In genomic region chr5:148374693-148375360, GRCh38 we compare ENCODE assay signal across 8 cellular contexts. TPM values are rescaled to one million over a fixed set of nuclear protein-coding genes. Genes with fewer than 3 reads are reported as not detected.
DNase-seq lines count a peak whose midpoint lies in the region; ATAC-seq and TF ChIP-seq lines count a peak whose summit lies in the region.

No MANE protein-coding gene starts in this region.

- no peak overlapping the region for H4K91ac ChIP-seq in IMR-90 (ENCODE audit: insufficient read depth, low read depth, low read length)

- no peak overlapping the region for H4K8ac ChIP-seq in IMR-90 (ENCODE audit: low read depth in 2 of 2, low read length in 2 of 2)

- H4K20me1 ChIP-seq in IMR-90 (ENCODE audit: insufficient read depth, low read length), result no peaks in the 10 kb centered on the region

- WGBS in IMR-90 (ENCODE audit: extremely low coverage in 2 of 2, insufficient read length in 1 of 2), 2 experiments, result no CpG with 5 or more reads among the region's 3 CpGs

- no peak overlapping the region for H3K4me2 ChIP-seq in IMR-90 (ENCODE audit: low read depth, low read length)

- peak; percentile 72 for TF ChIP-seq RAD21 in IMR-90 (IDR thresholded peaks at IDR 0.05; ENCODE audit: low read length)

- peaks cover 10% of the 10 kb centered on the region for H3K36me3 Mint-ChIP-seq in activated naive CD4-positive, alpha-beta T cell treated with anti-CD3 and anti-CD28 coated beads, Interleukin-2, amount 10 ng/mL, durations not matched to agents 7 days and 5 days

- H3K27me3 Mint-ChIP-seq in activated naive CD4-positive, alpha-beta T cell treated with anti-CD3 and anti-CD28 coated beads, Interleukin-2, amount 10 ng/mL, durations not matched to agents 7 days and 5 days, result no peaks in the 10 kb centered on the region

- ATAC-seq in GM21737 (IDR thresholded peaks at IDR 0.05; ENCODE audit: unreplicated experiment), result peak; percentile 91
- peak; percentile 94 for ATAC-seq in IMR-90 (ENCODE audit: low read depth)
- ATAC-seq in lower lobe of right lung, result peak; percentile 86 to 91

- peak overlapping the region; percentile 45 for H2AFZ ChIP-seq in IMR-90 (replicated peaks; ENCODE audit: low read length, poor library complexity)

- H3K56ac ChIP-seq in IMR-90 (ENCODE audit: extremely low read depth, insufficient read depth, low read length), result no peak overlapping the region

- no peak overlapping the region for H3K18ac ChIP-seq in IMR-90 (ENCODE audit: low read depth, low read length)

- H2BK20ac ChIP-seq in IMR-90 (ENCODE audit: low read depth, low read length), result no peak overlapping the region

- intact Hi-C loops in IMR-90 (cut with micrococcal nuclease) (loop anchor here (1.0 to 5.0 kb wide), 4 partner anchors 84 to 518 kb away; no protein-coding TSS in a partner anchor), lower lobe of right lung (cut with DNase I) (no loop called here)

- DNase-seq in activated naive CD4-positive, alpha-beta T cell treated with anti-CD3 and anti-CD28 coated beads, Interleukin-2, amount 10 ng/mL, durations not matched to agents 7 days and 5 days, result peak; percentile 42
- DNase-seq in activated naive CD4-positive, alpha-beta T cell (lab: John Stamatoyannopoulos, UW), result no peak
- DNase-seq in IMR-90 (peak; percentile 65), RPMI7951 (ENCODE audit: low read depth) (peak; percentile 51), dedifferentiated amniotic fluid mesenchymal stem cell (ENCODE audit: extremely low spot score) (peak; percentile 33), lower lobe of right lung (peak; percentile 41), NK-92 (lab: John Stamatoyannopoulos, UW; ENCODE audit: unreplicated experiment) (no peak)

- no peak overlapping the region for H2AK9ac ChIP-seq in IMR-90 (replicated peaks; ENCODE audit: low read depth, low read length, poor library complexity)

- peaks cover 2% of the 10 kb centered on the region; the same call in 1 of the 2 replicates for H3K36me3 ChIP-seq in IMR-90 (ENCODE audit: control insufficient read depth, insufficient read depth, low read length)
- no peaks in the 10 kb centered on the region for H3K36me3 ChIP-seq in lower lobe of right lung

- no peak overlapping the region for H2BK5ac ChIP-seq in IMR-90 (ENCODE audit: low read depth, low read length, poor library complexity, severe bottlenecking)

- no peaks in the 10 kb centered on the region for H3K9me3 ChIP-seq in IMR-90 (ENCODE audit: control insufficient read depth, insufficient read depth, low read length)
- no peaks in the 10 kb centered on the region for H3K9me3 ChIP-seq in lower lobe of right lung

- no peak overlapping the region for H4K5ac ChIP-seq in IMR-90 (ENCODE audit: low read depth, low read length)

- no peak overlapping the region for H2BK15ac ChIP-seq in IMR-90 (ENCODE audit: low read depth, low read length)

- CTCF ChIA-PET in activated naive CD4-positive, alpha-beta T cell treated with anti-CD3 and anti-CD28 coated beads, Interleukin-2, amount 10 ng/mL, durations not matched to agents 7 days and 5 days (lab: Charles Lee), result interaction anchor here (0.7 to 2.5 kb wide), 13 partner anchors 8 to 358 kb away, joined by 3 to 9 read pairs (median 4); no protein-coding TSS in a partner anchor
- CTCF ChIA-PET in IMR-90 (lab: Yijun Ruan, JAX), result interaction anchor here (0.6 to 1.9 kb wide), 11 partner anchors 19 to 959 kb away, joined by 3 to 6 read pairs (median 4); no protein-coding TSS in a partner anchor

- BruUV-seq in IMR-90 (replicated peaks; lab: Mats Ljungman, UMichigan), result no TSS peak

- peaks cover 15% of the 10 kb centered on the region for H3K9me3 Mint-ChIP-seq in activated naive CD4-positive, alpha-beta T cell treated with anti-CD3 and anti-CD28 coated beads, Interleukin-2, amount 10 ng/mL, durations not matched to agents 7 days and 5 days

- POLR2A ChIA-PET in IMR-90 (lab: Charles Lee; ENCODE audit: unreplicated experiment), result no interaction called here

- H3K4ac ChIP-seq in IMR-90 (ENCODE audit: low read depth, low read length), result no peak overlapping the region

- H3K4me3 Mint-ChIP-seq in activated naive CD4-positive, alpha-beta T cell treated with anti-CD3 and anti-CD28 coated beads, Interleukin-2, amount 10 ng/mL, durations not matched to agents 7 days and 5 days, result no peak overlapping the region

- H3K14ac ChIP-seq in IMR-90 (replicated peaks; ENCODE audit: low read depth, low read length), result no peak overlapping the region

- H3K79me1 ChIP-seq in IMR-90 (ENCODE audit: low read depth in 1 of 2, low read length in 2 of 2), result no peaks in the 10 kb centered on the region

- H3K4me1 ChIP-seq in IMR-90 (ENCODE audit: control insufficient read depth, insufficient read depth, low read length), result peaks cover 2% of the 10 kb centered on the region; the same call in 1 of the 2 replicates
- H3K4me1 ChIP-seq in lower lobe of right lung, result no peaks in the 10 kb centered on the region

- H3K9ac ChIP-seq in IMR-90 (ENCODE audit: low read depth, low read length), result no peak overlapping the region

- TF ChIP-seq POLR2A in IMR-90 (IDR thresholded peaks at IDR 0.05; ENCODE audit: low read depth, low read length), result no peak

- no peak overlapping the region for H3K27ac Mint-ChIP-seq in activated naive CD4-positive, alpha-beta T cell treated with anti-CD3 and anti-CD28 coated beads, Interleukin-2, amount 10 ng/mL, durations not matched to agents 7 days and 5 days

- no peaks in the 10 kb centered on the region for H3K9me1 ChIP-seq in IMR-90 (ENCODE audit: insufficient read depth, low read length)

- H2BK120ac ChIP-seq in IMR-90 (ENCODE audit: low read depth, low read length), result no peak overlapping the region

- H2AK5ac ChIP-seq in IMR-90 (ENCODE audit: low read depth, low read length), result no peak overlapping the region

- in situ Hi-C loops in IMR-90 (cut with MboI; ENCODE audit: low sequenced_read_pairs), result loop anchor here (10.0 kb wide), 1 partner anchor 200 kb away; no protein-coding TSS in a partner anchor

- H3K4me3 ChIP-seq in IMR-90 (ENCODE audit: insufficient read depth, low read depth, low read length) (no peak overlapping the region), lower lobe of right lung (no peak overlapping the region)

- H3K23ac ChIP-seq in IMR-90 (ENCODE audit: low read depth, low read length), result no peak overlapping the region

- H3K27ac ChIP-seq in IMR-90 (ENCODE audit: insufficient read depth, low read length) (no peak overlapping the region), lower lobe of right lung (no peak overlapping the region)

- dilution Hi-C loops in IMR-90 (cut with HindIII; ENCODE audit: low sequenced_read_pairs, unreplicated experiment), result no loop called here

- peak; percentile 69 for TF ChIP-seq CTCF in IMR-90 (conservative IDR thresholded peaks at IDR 0.05; ENCODE audit: low read depth, low read length)
- TF ChIP-seq CTCF in lower lobe of right lung (IDR thresholded peaks at IDR 0.05), result peak; percentile 71

- H3K4me1 Mint-ChIP-seq in activated naive CD4-positive, alpha-beta T cell treated with anti-CD3 and anti-CD28 coated beads, Interleukin-2, amount 10 ng/mL, durations not matched to agents 7 days and 5 days, result peaks cover 10% of the 10 kb centered on the region

- H3K27me3 ChIP-seq in IMR-90 (ENCODE audit: control insufficient read depth, insufficient read depth, low read length), result no peaks in the 10 kb centered on the region
- no peaks in the 10 kb centered on the region for H3K27me3 ChIP-seq in lower lobe of right lung (ENCODE audit: low read depth)

TF ChIP-seq in IMR-90, 13 proteins besides CTCF, POLR2A, EP300 and RAD21 (continues in another document):
- TF ChIP-seq RFX5 (IDR thresholded peaks at IDR 0.05; ENCODE audit: low read depth, low read length) (no peak), RCOR1 (IDR thresholded peaks at IDR 0.05; ENCODE audit: insufficient replicate concordance, low read length) (no peak), NFE2L2 (IDR thresholded peaks at IDR 0.05; ENCODE audit: low read depth, low read length) (no peak), MXI1 (IDR thresholded peaks at IDR 0.05; ENCODE audit: borderline replicate concordance, low read depth, low read length) (no peak), BHLHE40 (IDR thresholded peaks at IDR 0.05; ENCODE audit: low read depth, low read length) (no peak), CHD1 (IDR thresholded peaks at IDR 0.05; ENCODE audit: low read depth, low read length) (no peak), CEBPB (IDR thresholded peaks at IDR 0.05; ENCODE audit: low read depth, low read length) (peak; percentile 45; the same call in 1 of the 2 replicates), FOS (IDR thresholded peaks at IDR 0.05; ENCODE audit: low read depth, low read length) (no peak), SMC3 (IDR thresholded peaks at IDR 0.05; ENCODE audit: low read depth, low read length) (peak; percentile 60)
- TF ChIP-seq, protein P1, sequence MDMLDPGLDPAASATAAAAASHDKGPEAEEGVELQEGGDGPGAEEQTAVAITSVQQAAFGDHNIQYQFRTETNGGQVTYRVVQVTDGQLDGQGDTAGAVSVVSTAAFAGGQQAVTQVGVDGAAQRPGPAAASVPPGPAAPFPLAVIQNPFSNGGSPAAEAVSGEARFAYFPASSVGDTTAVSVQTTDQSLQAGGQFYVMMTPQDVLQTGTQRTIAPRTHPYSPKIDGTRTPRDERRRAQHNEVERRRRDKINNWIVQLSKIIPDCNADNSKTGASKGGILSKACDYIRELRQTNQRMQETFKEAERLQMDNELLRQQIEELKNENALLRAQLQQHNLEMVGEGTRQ (IDR thresholded peaks at IDR 0.05; ENCODE audit: low read depth, low read length), result 0 out of 2 replicates have a peak, but pooled peaks have one; percentile 31
- TF ChIP-seq, protein P2, sequence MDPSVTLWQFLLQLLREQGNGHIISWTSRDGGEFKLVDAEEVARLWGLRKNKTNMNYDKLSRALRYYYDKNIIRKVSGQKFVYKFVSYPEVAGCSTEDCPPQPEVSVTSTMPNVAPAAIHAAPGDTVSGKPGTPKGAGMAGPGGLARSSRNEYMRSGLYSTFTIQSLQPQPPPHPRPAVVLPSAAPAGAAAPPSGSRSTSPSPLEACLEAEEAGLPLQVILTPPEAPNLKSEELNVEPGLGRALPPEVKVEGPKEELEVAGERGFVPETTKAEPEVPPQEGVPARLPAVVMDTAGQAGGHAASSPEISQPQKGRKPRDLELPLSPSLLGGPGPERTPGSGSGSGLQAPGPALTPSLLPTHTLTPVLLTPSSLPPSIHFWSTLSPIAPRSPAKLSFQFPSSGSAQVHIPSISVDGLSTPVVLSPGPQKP (IDR thresholded peaks at IDR 0.05; ENCODE audit: borderline replicate concordance, low read depth, low read length), result no peak

RNA-seq across cellular contexts. Expression of gene FBXO38, which starts 8.9 kb away (rescaled TPM):
- 70.1 and 86.7 TPM in 2 replicates for total RNA-seq in IMR-90 (2012; rRNA removed)
- polyA plus RNA-seq in IMR-90 (2012; rRNA removed), result 10.2 and 14.9 TPM in 2 replicates
- polyA plus RNA-seq in IMR-90 (2012; cell fraction: cytosol; rRNA removed), result 2.8 and 10.8 TPM in 2 replicates
- 4.6 and 28.3 TPM in 2 replicates for polyA plus RNA-seq in IMR-90 (2012; cell fraction: nucleus; rRNA removed; ENCODE audit: low replicate concordance)
- total RNA-seq in RPMI7951 (2014; rRNA removed; shearing (Covaris generic)), result 24.7 and 31.8 TPM in 2 replicates
- 72.9 TPM for total RNA-seq in lower lobe of right lung

RNA-seq across cellular contexts. Expression of gene SPINK9, which starts 39.5 kb away (rescaled TPM):
- not detected in 2 replicates for total RNA-seq in IMR-90 (2012; rRNA removed)
- polyA plus RNA-seq in IMR-90 (2012; rRNA removed), result not detected in 2 replicates
- polyA plus RNA-seq in IMR-90 (2012; cell fraction: cytosol; rRNA removed), result not detected in 2 replicates
- polyA plus RNA-seq in IMR-90 (2012; cell fraction: nucleus; rRNA removed; ENCODE audit: low replicate concordance), result not detected in 2 replicates
- not detected in 2 replicates for total RNA-seq in RPMI7951 (2014; rRNA removed; shearing (Covaris generic))
- not detected for total RNA-seq in lower lobe of right lung

Comparison
In these comparisons a context has a peak if more than half of its experiments do, and no peak if none do; other contexts are left out.
1. DNase-seq: peak in activated naive CD4-positive, alpha-beta T cell treated with anti-CD3 and anti-CD28 coated beads, Interleukin-2, amount 10 ng/mL, durations not matched to agents 7 days and 5 days (single experiment), IMR-90 (single experiment), RPMI7951 (single experiment), dedifferentiated amniotic fluid mesenchymal stem cell (single experiment) and lower lobe of right lung (single experiment); none in activated naive CD4-positive, alpha-beta T cell (0 of 4) and NK-92 (single experiment).
2. Peak in every context shown above with its lines, with median percentiles within 50 percentile points of each other: ATAC-seq.